In the genomic region with DNA sequence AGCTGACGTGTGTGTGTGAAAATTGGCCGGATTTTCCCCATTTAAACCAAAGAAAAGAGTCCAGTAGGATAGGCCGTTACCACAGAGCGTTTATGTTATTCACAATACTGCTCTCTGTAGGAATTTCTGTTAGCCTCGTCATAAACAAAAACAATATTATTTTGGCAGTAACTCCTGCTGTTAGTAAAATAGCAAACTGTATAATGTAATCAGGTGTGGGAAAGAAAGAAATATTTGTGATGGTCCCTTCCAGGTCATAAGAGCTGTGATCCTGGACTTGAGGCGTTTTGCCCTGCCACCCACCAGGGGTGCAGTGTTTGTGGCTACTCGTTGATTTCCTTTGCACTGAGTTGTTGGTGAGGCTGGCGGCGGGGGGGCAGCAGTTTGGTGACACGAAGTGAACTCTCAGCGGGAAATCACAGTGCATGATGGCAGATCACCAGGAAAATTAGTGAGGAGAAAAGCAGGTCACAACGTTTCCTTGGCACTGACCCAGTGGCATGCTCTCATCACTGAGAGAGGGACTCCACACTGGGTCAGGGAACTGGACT, we compare ENCODE assay signal across 10 cellular contexts. TPM values are rescaled to one million over a fixed set of nuclear protein-coding genes. Genes with fewer than 3 reads are reported as not detected.
DNase-seq lines count a peak whose midpoint lies in the region; ATAC-seq, FAIRE-seq and TF ChIP-seq lines count a peak whose summit lies in the region.
"Had no signal": no experiment of that assay in that cellular context is flagged by ENCODE, and none has a peak within 500 bp of the region (broad histone marks: within the 10 kb centered on the region; RNA-seq: fewer than 3 reads in every experiment).

No MANE protein-coding gene starts in this region.

- peaks cover 10% of the 10 kb centered on the region; the same call in 1 of the 2 replicates for H3K36me3 ChIP-seq in SJSA1
- H3K36me3 ChIP-seq in small intestine (ENCODE audit: control insufficient read depth in 2 of 2, insufficient read depth in 2 of 2, low read length in 2 of 2): no peaks in the 10 kb centered on the region
- no peaks in the 10 kb centered on the region for H3K36me3 ChIP-seq in Caco-2 (ENCODE audit: control insufficient read depth, insufficient read depth, low read length)

- TF ChIP-seq CTCF in Caco-2 (IDR thresholded peaks at IDR 0.05; ENCODE audit: insufficient read depth in 1 of 2, low read depth in 1 of 2, low read length in 1 of 2, severe bottlenecking in 1 of 2, unreplicated experiment in 1 of 2): no peak

- no peaks in the 10 kb centered on the region for H3K36me3 Mint-ChIP-seq in Caco-2 (ENCODE audit: insufficient read depth, unreplicated experiment)
- no peaks in the 10 kb centered on the region for H3K36me3 Mint-ChIP-seq in activated naive CD8-positive, alpha-beta T cell treated with anti-CD3 and anti-CD28 coated beads for 36 hours

- H3K9me3 Mint-ChIP-seq in Caco-2 (ENCODE audit: unreplicated experiment): no peaks in the 10 kb centered on the region
- no peaks in the 10 kb centered on the region for H3K9me3 Mint-ChIP-seq in activated naive CD8-positive, alpha-beta T cell treated with anti-CD3 and anti-CD28 coated beads for 36 hours
- H3K9me3 Mint-ChIP-seq: activated B cell treated with CpG ODN at 0.5 μM for 24 hours had no signal

- H3K27ac Mint-ChIP-seq in Caco-2 (ENCODE audit: unreplicated experiment): no peak overlapping the region
- H3K27ac Mint-ChIP-seq in activated naive CD8-positive, alpha-beta T cell treated with anti-CD3 and anti-CD28 coated beads for 36 hours: no peak overlapping the region
- H3K27ac Mint-ChIP-seq: activated B cell treated with CpG ODN at 0.5 μM for 24 hours had no signal

- ATAC-seq in GM21723 (IDR thresholded peaks at IDR 0.05; ENCODE audit: unreplicated experiment) (no peak), GM19452 (IDR thresholded peaks at IDR 0.05; ENCODE audit: unreplicated experiment) (no peak)
- ATAC-seq: HCT116 had no signal

- POLR2A ChIA-PET in Caco-2 (lab: Charles Lee): no interaction called here

- H3K4me3 Mint-ChIP-seq in Caco-2 (ENCODE audit: unreplicated experiment): no peak overlapping the region
- no peak overlapping the region for H3K4me3 Mint-ChIP-seq in activated naive CD8-positive, alpha-beta T cell treated with anti-CD3 and anti-CD28 coated beads for 36 hours
- H3K4me3 Mint-ChIP-seq: activated B cell treated with CpG ODN at 0.5 μM for 24 hours had no signal

- H3K27me3 Mint-ChIP-seq in Caco-2 (ENCODE audit: insufficient read depth, unreplicated experiment): no peaks in the 10 kb centered on the region
- no peaks in the 10 kb centered on the region for H3K27me3 Mint-ChIP-seq in activated naive CD8-positive, alpha-beta T cell treated with anti-CD3 and anti-CD28 coated beads for 36 hours

- H3K27me3 ChIP-seq in SJSA1 (replicated peaks): no peaks in the 10 kb centered on the region
- H3K27me3 ChIP-seq in small intestine (ENCODE audit: control insufficient read depth in 2 of 2, insufficient read depth in 2 of 2, low read length in 2 of 2): no peaks in the 10 kb centered on the region
- no peaks in the 10 kb centered on the region for H3K27me3 ChIP-seq in Caco-2 (replicated peaks; ENCODE audit: control insufficient read depth, insufficient read depth, low read length)

- CTCF ChIA-PET in Caco-2 (lab: Charles Lee): no interaction called here

- whole genome bisulfite sequencing in small intestine, 3 donors: 18 to 32% (median 27%) methylated on average over 12 of the region's 12 CpGs

- H3K27ac ChIP-seq in SJSA1 (peak overlapping the region; percentile 16; the same call in 1 of the 2 replicates), small intestine (ENCODE audit: low read depth in 1 of 2, low read length in 1 of 2) (no peak overlapping the region)

- H3K4me3 ChIP-seq in SJSA1: 0 out of 2 replicates have a peak overlapping the region, but pooled peaks have one; percentile 1
- peak overlapping the region; percentile 28; the same call in 1 of the 2 replicates for H3K4me3 ChIP-seq in iPS-18c (ENCODE audit: insufficient read depth, low read depth, low read length)
- peak overlapping the region in 1 of 2 donors; percentile 97 for H3K4me3 ChIP-seq in small intestine (ENCODE audit: low read depth in 1 of 2, low read length in 2 of 2)
- H3K4me3 ChIP-seq in Caco-2 (ENCODE audit: low read depth, low read length): no peak overlapping the region

- H3K4me1 Mint-ChIP-seq in Caco-2 (ENCODE audit: low read depth, unreplicated experiment): no peaks in the 10 kb centered on the region
- H3K4me1 Mint-ChIP-seq in activated naive CD8-positive, alpha-beta T cell treated with anti-CD3 and anti-CD28 coated beads for 36 hours: peaks cover 3% of the 10 kb centered on the region

- no TSS peak for BruUV-seq in Caco-2 (replicated peaks; lab: Mats Ljungman, UMichigan)

- DNase-seq in H4 (ENCODE audit: low spot score) (peak; percentile 89), SJSA1 (ENCODE audit: low read depth in 1 of 2, low spot score in 2 of 2) (peak; percentile 48 to 53), small intestine (peak; percentile 54), Caco-2 (no peak)
- no peak for DNase-seq in activated naive CD8-positive, alpha-beta T cell treated with anti-CD3 and anti-CD28 coated beads for 36 hours
- DNase-seq: activated B cell treated with CpG ODN at 0.5 μM for 24 hours had no signal

- H3K9me3 ChIP-seq in SJSA1 (replicated peaks) (no peaks in the 10 kb centered on the region), iPS-18c (ENCODE audit: control insufficient read depth, insufficient read depth, low read length) (no peaks in the 10 kb centered on the region), small intestine (ENCODE audit: control insufficient read depth, low read depth) (no peaks in the 10 kb centered on the region), Caco-2 (no peaks in the 10 kb centered on the region)

- H3K4me1 ChIP-seq in SJSA1 (replicated peaks): peaks cover 33% of the 10 kb centered on the region
- H3K4me1 ChIP-seq in small intestine (ENCODE audit: control insufficient read depth in 2 of 2, insufficient read depth in 1 of 2, low read depth in 1 of 2, low read length in 1 of 2): peaks cover 0 to 19% of the 10 kb centered on the region in 2 donors
- H3K4me1 ChIP-seq in Caco-2: peaks cover 9% of the 10 kb centered on the region; the same call in 1 of the 2 replicates

- no peak for FAIRE-seq in small intestine (lab: Jason Lieb, UNC)

- intact Hi-C loops in Caco-2 (cut with micrococcal nuclease; ENCODE audit: unreplicated experiment): loop anchor here (10.0 kb wide), 1 partner anchor 461 kb away; a partner anchor contains a TSS

RNA-seq across cellular contexts. Expression of a gene that starts 2.8 kb away (rescaled TPM):
- total RNA-seq in H4 (2014; rRNA removed; shearing (Covaris generic)): 9.4 and 22.9 TPM in 2 replicates
- 12.4 and 27.6 TPM in 2 replicates for total RNA-seq in SJSA1 (2014; rRNA removed; shearing (Covaris generic))
- 100 to 1,000 TPM in 2 of 3 donors, 10 to 100 TPM in 1; 18.3 to 175 (median 154) TPM for polyA plus RNA-seq in small intestine
- 1.8 and 2.1 TPM in 2 replicates for total RNA-seq in Caco-2 (2022)
- total RNA-seq in activated naive CD8-positive, alpha-beta T cell treated with anti-CD3 and anti-CD28 coated beads for 36 hours: under 1 TPM; 0.62 to 0.82 TPM

Comparison
In these comparisons a context has a peak if more than half of its experiments do, and no peak if none do; other contexts are left out.
1. DNase-seq: peak in H4 (single experiment), SJSA1 (2 of 2) and small intestine (single experiment); none in Caco-2 (0 of 2) and activated naive CD8-positive, alpha-beta T cell treated with anti-CD3 and anti-CD28 coated beads for 36 hours (single experiment).